Comparison of ENCODE assay signal across 9 cellular contexts in the genomic region with DNA sequence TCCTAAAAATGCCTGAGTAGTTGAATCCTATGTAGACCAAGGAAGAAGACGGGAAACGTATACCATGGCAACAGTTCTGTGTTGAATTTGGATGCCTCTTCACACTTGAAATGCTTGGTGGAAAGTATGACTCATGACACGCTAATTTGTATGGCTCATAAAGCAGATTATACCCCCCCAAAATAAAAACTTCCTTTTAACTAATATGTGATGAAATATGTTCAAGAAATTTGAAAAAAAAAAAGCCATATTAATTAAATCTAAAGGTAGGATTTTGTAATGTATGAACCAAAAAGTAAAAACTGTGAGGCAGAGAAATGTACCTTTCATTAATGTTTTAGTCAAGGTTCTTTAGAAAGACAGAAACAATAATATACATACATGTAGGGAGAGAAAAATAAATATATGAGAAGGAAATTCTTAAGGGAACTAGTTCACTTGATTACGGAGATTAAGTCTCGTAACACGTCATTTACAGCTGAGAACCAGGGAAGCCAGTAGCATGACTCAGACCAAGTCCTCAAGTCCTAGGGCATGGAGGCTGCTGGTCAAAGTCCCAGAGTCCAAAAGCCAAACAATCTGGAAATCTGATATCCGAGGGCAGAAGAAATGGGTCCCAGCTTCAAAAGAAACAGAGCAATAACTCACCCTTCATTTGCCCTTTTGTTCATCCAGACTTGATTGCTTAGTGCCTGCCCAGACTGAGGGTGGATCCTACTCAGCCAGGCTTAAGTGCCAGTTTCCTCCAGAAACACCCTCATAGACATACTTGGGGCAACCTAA.
DNase-seq lines count a peak whose midpoint lies in the region; ATAC-seq and TF ChIP-seq lines count a peak whose summit lies in the region.
"Had no signal": no experiment of that assay in that cellular context is flagged by ENCODE, and none has a peak within 500 bp of the region (broad histone marks: within the 10 kb centered on the region; RNA-seq: fewer than 3 reads in every experiment).

No MANE protein-coding gene starts in this region.

- no peaks in the 10 kb centered on the region for H3K27me3 Mint-ChIP-seq in GM23338 (ENCODE audit: insufficient read depth, low read depth, poor library complexity)
- H3K27me3 Mint-ChIP-seq: activated CD4-positive, alpha-beta T cell treated with anti-CD3 and anti-CD28 coated beads, Interleukin-2, amount 10 ng/mL, durations not matched to agents 7 days and 5 days had no signal

- H3K4me1 Mint-ChIP-seq in GM23338, result no peaks in the 10 kb centered on the region
- H3K4me1 Mint-ChIP-seq: activated CD4-positive, alpha-beta T cell treated with anti-CD3 and anti-CD28 coated beads, Interleukin-2, amount 10 ng/mL, durations not matched to agents 7 days and 5 days had no signal

- H3K36me3 ChIP-seq in GM23338 (ENCODE audit: insufficient read depth) (no peaks in the 10 kb centered on the region), Panc1 (ENCODE audit: control insufficient read depth, insufficient read depth, low read length) (no peaks in the 10 kb centered on the region), esophagus (ENCODE audit: control insufficient read depth in 2 of 2, insufficient read depth in 2 of 2, low read length in 1 of 2) (no peaks in the 10 kb centered on the region)

- 37 to 39% methylated on average over 7 of the region's 7 CpGs for WGBS in esophagus, 2 donors

- H3K9me2 ChIP-seq in GM23338 (ENCODE audit: insufficient read depth), result no peaks in the 10 kb centered on the region; the same call in 1 of the 2 replicates

- no peaks in the 10 kb centered on the region for H3F3A ChIP-seq in GM23338 (replicated peaks; ENCODE audit: low read depth)

- POLR2A ChIA-PET in Panc1 (lab: Charles Lee), result no interaction called here

- H3K9me3 ChIP-seq in Panc1 (ENCODE audit: control insufficient read depth, insufficient read depth, low read depth, low read length) (no peaks in the 10 kb centered on the region), esophagus (ENCODE audit: control insufficient read depth in 2 of 2, insufficient read depth in 1 of 2, low read depth in 1 of 2, low read length in 1 of 2) (no peaks in the 10 kb centered on the region)

- no peak for DNase-seq in GM23338 (ENCODE audit: low spot score)
- DNase-seq in Panc1 (ENCODE audit: low read depth, low spot score), result peak; percentile 46
- DNase-seq in posterior vena cava (ENCODE audit: low spot score), result peak; percentile 53
- no peak for DNase-seq in T-helper 1 cell
- no peak for DNase-seq in Kasumi-1 (lab: John Stamatoyannopoulos, UW)
- DNase-seq: activated CD4-positive, alpha-beta T cell treated with anti-CD3 and anti-CD28 coated beads, Interleukin-2, amount 10 ng/mL, durations not matched to agents 7 days and 5 days had no signal

- H3K36me3 Mint-ChIP-seq in GM23338 (ENCODE audit: low read depth), result no peaks in the 10 kb centered on the region

- in situ Hi-C loops in Panc1 (cut with HindIII; ENCODE audit: low pct_unique_long_range_greater_than_20kb, low sequenced_read_pairs), result no loop called here

- no peaks in the 10 kb centered on the region for H4K20me1 ChIP-seq in GM23338 (replicated peaks; ENCODE audit: insufficient read depth)

- intact Hi-C loops in Panc1 (cut with micrococcal nuclease; ENCODE audit: unreplicated experiment) (no loop called here), posterior vena cava (cut with DNase I) (no loop called here)

- H3K27ac ChIP-seq in GM23338 (ENCODE audit: low read depth) (no peak overlapping the region), Panc1 (ENCODE audit: low read length) (no peak overlapping the region; the same call in 1 of the 2 replicates), esophagus (ENCODE audit: low read depth in 2 of 2, low read length in 1 of 2) (peak overlapping the region; percentile 67 to 68)

- no peak overlapping the region for H3K4me3 Mint-ChIP-seq in GM23338
- H3K4me3 Mint-ChIP-seq: activated CD4-positive, alpha-beta T cell treated with anti-CD3 and anti-CD28 coated beads, Interleukin-2, amount 10 ng/mL, durations not matched to agents 7 days and 5 days had no signal

- BruUV-seq in Panc1 (replicated peaks; lab: Mats Ljungman, UMichigan), result no TSS peak

- H3K4me2 ChIP-seq in GM23338, result no peak overlapping the region

- TF ChIP-seq CTCF in GM23338 (conservative IDR thresholded peaks at IDR 0.05; ENCODE audit: low read depth in 2 of 2), result no peak
- TF ChIP-seq CTCF in Panc1 (IDR thresholded peaks at IDR 0.05), result no peak

- CTCF ChIA-PET in Panc1 (lab: Charles Lee), result no interaction called here

- H3K27me3 ChIP-seq in GM23338 (ENCODE audit: insufficient read depth) (no peaks in the 10 kb centered on the region), Panc1 (ENCODE audit: control insufficient read depth, insufficient read depth, low read length) (no peaks in the 10 kb centered on the region), esophagus (ENCODE audit: control insufficient read depth in 1 of 2, insufficient read depth in 2 of 2, low read length in 2 of 2) (no peaks in the 10 kb centered on the region)

- no peaks in the 10 kb centered on the region for H3K79me2 ChIP-seq in GM23338 (replicated peaks; ENCODE audit: insufficient read depth)

- H3K9me3 Mint-ChIP-seq in GM23338, result no peaks in the 10 kb centered on the region; the same call in 2 of the 3 replicates
- H3K9me3 Mint-ChIP-seq: activated CD4-positive, alpha-beta T cell treated with anti-CD3 and anti-CD28 coated beads, Interleukin-2, amount 10 ng/mL, durations not matched to agents 7 days and 5 days had no signal

- ATAC-seq in GM23338, result no peak
- ATAC-seq in Panc1, result no peak
- no peak for ATAC-seq in GM19035 (IDR thresholded peaks at IDR 0.05; ENCODE audit: unreplicated experiment)
- no peak for ATAC-seq in GM21447 (IDR thresholded peaks at IDR 0.05; ENCODE audit: unreplicated experiment)

- H3K4me1 ChIP-seq in GM23338 (ENCODE audit: insufficient read depth), result no peaks in the 10 kb centered on the region
- no peaks in the 10 kb centered on the region for H3K4me1 ChIP-seq in Panc1 (ENCODE audit: control insufficient read depth, insufficient read depth, low read length)
- no peaks in the 10 kb centered on the region for H3K4me1 ChIP-seq in esophagus (ENCODE audit: control insufficient read depth in 2 of 2, insufficient read depth in 2 of 2, low read length in 1 of 2)

- H3K4me3 ChIP-seq in GM23338, result no peak overlapping the region
- H3K4me3 ChIP-seq in Panc1 (ENCODE audit: low read depth in 2 of 2, low read length in 2 of 2), result no peak overlapping the region
- H3K4me3 ChIP-seq in esophagus (ENCODE audit: low read depth in 1 of 2, low read length in 2 of 2), result no peak overlapping the region

- H3K27ac Mint-ChIP-seq in GM23338, result no peak overlapping the region
- H3K27ac Mint-ChIP-seq: activated CD4-positive, alpha-beta T cell treated with anti-CD3 and anti-CD28 coated beads, Interleukin-2, amount 10 ng/mL, durations not matched to agents 7 days and 5 days had no signal

- peak overlapping the region; percentile 84; the same call in 1 of the 2 replicates for H2AFZ ChIP-seq in GM23338

TF ChIP-seq in GM23338, 12 proteins besides CTCF, POLR2A, EP300 and RAD21 (continues in another document):
- no peak for TF ChIP-seq POLR2AphosphoS5 (IDR thresholded peaks at IDR 0.05; ENCODE audit: low read depth)
- TF ChIP-seq EZH2 (IDR thresholded peaks at IDR 0.05; ENCODE audit: low read depth, unreplicated experiment), result no peak
- no peak for TF ChIP-seq CREB1 (CRISPR knock-in tag; IDR thresholded peaks at IDR 0.05; ENCODE audit: low read depth)
- TF ChIP-seq EZH2phosphoT487 (IDR thresholded peaks at IDR 0.05; ENCODE audit: unreplicated experiment), result no peak

Comparison
In these comparisons a context has a peak if more than half of its experiments do, and no peak if none do; other contexts are left out.
1. DNase-seq: peak in Panc1 (single experiment) and posterior vena cava (single experiment); none in GM23338 (single experiment), T-helper 1 cell (0 of 5) and Kasumi-1 (0 of 2).
2. H3K27ac ChIP-seq: peak in esophagus (2 of 2); none in GM23338 (single experiment) and Panc1 (single experiment).